ENCODE assay signal across 19 cellular contexts in the genomic region with DNA sequence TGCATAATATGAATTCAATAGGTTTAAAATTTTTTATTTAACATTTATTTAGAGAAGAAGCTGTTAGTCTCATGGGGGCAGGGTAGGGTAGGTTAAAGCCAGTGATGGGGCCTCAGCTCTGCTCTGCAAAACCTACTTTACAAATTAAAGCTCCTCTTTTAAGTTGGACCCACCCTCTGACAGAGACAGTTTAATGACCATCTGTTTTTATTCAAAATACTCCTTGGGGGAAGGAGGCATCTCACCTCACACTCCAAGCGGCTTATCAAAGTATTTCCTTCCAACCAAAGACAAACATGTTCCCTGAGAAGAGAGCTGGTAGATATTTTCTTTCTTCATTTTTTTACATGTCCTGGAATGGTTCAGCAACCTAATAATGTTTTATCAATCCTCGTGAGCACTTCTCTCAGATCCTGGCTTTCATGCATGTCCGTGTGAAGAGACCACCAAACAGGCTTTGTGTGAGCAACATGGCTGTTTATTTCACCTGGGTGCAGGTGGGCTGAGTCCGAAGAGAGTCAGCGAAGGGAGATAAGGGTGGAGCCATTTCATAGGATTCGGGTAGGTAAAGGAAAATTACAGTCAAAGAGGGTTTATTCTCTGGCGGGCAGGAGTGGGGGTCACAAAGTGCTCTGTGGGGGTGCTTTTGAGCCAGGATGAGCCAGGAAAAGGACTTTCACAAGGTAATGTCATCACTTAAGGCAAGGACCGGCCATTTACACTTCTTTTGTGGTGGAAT.
"Had no signal": no experiment of that assay in that cellular context is flagged by ENCODE, and none has a peak within 500 bp of the region (broad histone marks: within the 10 kb centered on the region; RNA-seq: fewer than 3 reads in every experiment).

No MANE protein-coding gene starts in this region.

- H3K36me3 ChIP-seq: ascending aorta, ovary, suprapubic skin had no signal

- H3K27me3 ChIP-seq: ascending aorta, ovary, suprapubic skin had no signal

- DNase-seq: activated CD4-positive, alpha-beta T cell treated with anti-CD3 and anti-CD28 coated beads for 48 hours; activated CD8-positive, alpha-beta memory T cell treated with anti-CD3 and anti-CD28 coated beads for 24 hours; activated naive CD4-positive, alpha-beta T cell treated with Interleukin-2 at 50 U/mL for 16 hours; dermis blood vessel endothelial cell; effector memory CD8-positive, alpha-beta T cell; erythroblast; left colon; naive B cell; ovary; T-helper 17 cell; trophoblast cell had no signal

- H3K4me1 ChIP-seq: ascending aorta, suprapubic skin had no signal

- H3K27me3 Mint-ChIP-seq: effector memory CD8-positive, alpha-beta T cell; stimulated activated naive CD8-positive, alpha-beta T cell treated with anti-CD3 and anti-CD28 coated beads, Interleukin-15, Interleukin-2, amounts not matched to agents 100 ng/mL and 50 ng/mL, for 24 hours; T-helper 17 cell had no signal

- H3K9me3 ChIP-seq: ascending aorta, ovary, suprapubic skin had no signal

- H3K4me3 ChIP-seq: ascending aorta, lung, ovary, suprapubic skin had no signal

- ATAC-seq: effector memory CD8-positive, alpha-beta T cell; left colon; sciatic nerve; T-helper 17 cell had no signal

- H3K4me3 Mint-ChIP-seq: activated T-helper 1 cell treated with anti-CD3 and anti-CD28 coated beads, Interleukin-12 subunit alpha, Interleukin-12 subunit beta, Interleukin-2, Interleukin-4 antibody, amounts not matched to agents 30 ng/mL and 10 ng/mL and 1 ng/mL, durations not matched to agents 14 hours and 24 hours and 36 hours; effector memory CD8-positive, alpha-beta T cell; stimulated activated naive CD8-positive, alpha-beta T cell treated with anti-CD3 and anti-CD28 coated beads, Interleukin-15, Interleukin-2, amounts not matched to agents 100 ng/mL and 50 ng/mL, for 24 hours; T-helper 17 cell had no signal

- H3K27ac Mint-ChIP-seq: activated T-helper 1 cell treated with anti-CD3 and anti-CD28 coated beads, Interleukin-12 subunit alpha, Interleukin-12 subunit beta, Interleukin-2, Interleukin-4 antibody, amounts not matched to agents 30 ng/mL and 10 ng/mL and 1 ng/mL, durations not matched to agents 14 hours and 24 hours and 36 hours; effector memory CD8-positive, alpha-beta T cell; stimulated activated naive CD8-positive, alpha-beta T cell treated with anti-CD3 and anti-CD28 coated beads, Interleukin-15, Interleukin-2, amounts not matched to agents 100 ng/mL and 50 ng/mL, for 24 hours; T-helper 17 cell had no signal

- FAIRE-seq: bronchial epithelial cell, islet of Langerhans had no signal

- H3K27ac ChIP-seq: ascending aorta, ovary, suprapubic skin had no signal

- H3K9me3 Mint-ChIP-seq: activated T-helper 1 cell treated with anti-CD3 and anti-CD28 coated beads, Interleukin-12 subunit alpha, Interleukin-12 subunit beta, Interleukin-2, Interleukin-4 antibody, amounts not matched to agents 30 ng/mL and 10 ng/mL and 1 ng/mL, durations not matched to agents 14 hours and 24 hours and 36 hours had no signal

- H3K4me1 Mint-ChIP-seq: naive B cell, T-helper 17 cell had no signal
